In the genomic region with DNA sequence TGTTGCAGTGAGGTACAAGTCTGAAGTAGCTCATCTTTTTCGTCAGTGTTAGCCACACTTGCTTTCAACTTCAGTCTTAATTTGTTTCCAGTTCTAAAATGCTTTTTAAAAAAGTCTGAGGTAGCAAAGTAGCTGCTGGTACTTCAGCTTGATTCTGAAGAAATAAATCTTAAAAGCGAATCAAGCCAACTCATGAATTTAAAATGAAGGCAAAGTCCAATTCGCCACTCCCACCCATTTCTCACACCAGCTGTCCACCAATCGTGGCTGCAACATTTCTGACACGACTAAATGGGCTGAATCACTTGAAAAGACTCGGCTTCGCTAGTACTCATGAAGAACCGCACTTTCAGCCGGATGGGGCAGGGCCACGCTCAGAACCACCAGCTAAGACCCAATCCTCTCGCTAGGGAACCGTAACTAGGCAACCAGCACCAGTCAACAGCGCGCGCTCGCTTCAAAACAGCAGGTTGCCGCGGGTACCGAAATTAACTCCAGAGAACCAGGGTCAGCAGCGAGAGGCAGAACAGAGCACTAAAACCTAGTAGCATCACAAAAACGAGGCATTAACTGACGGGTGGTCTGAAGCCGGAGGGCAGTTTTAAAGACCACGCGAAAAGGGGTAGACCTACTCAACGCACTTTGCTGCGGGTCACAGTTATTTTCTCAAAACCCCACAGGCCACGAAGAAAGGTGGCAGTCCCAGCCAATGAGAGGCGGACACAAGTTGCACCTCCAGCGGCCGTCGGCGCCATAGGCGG, we compare ENCODE assay signal across 8 cellular contexts. TPM values are rescaled to one million over a fixed set of nuclear protein-coding genes. Genes with fewer than 3 reads are reported as not detected.
DNase-seq lines count a peak whose midpoint lies in the region; ATAC-seq and TF ChIP-seq lines count a peak whose summit lies in the region.

No MANE protein-coding gene starts in this region.

- WGBS in heart right ventricle, 2 donors = 1% methylated on average over 34 of the region's 34 CpGs

- H3K27ac ChIP-seq in DOHH2 (ENCODE audit: low read depth, low read length) = peak overlapping the region; percentile 96
- H3K27ac ChIP-seq in heart right ventricle = peak overlapping the region; percentile 91 to 99 (median 99)

- peak; percentile 27 for TF ChIP-seq CTCF in DOHH2 (IDR thresholded peaks at IDR 0.05; ENCODE audit: low read depth, low read length, poor library complexity, severe bottlenecking)
- TF ChIP-seq CTCF in heart right ventricle (IDR thresholded peaks at IDR 0.05) = peak in 5 of 9 donors; percentile 32 to 52 (median 42)
- TF ChIP-seq CTCF in type B pancreatic cell (conservative IDR thresholded peaks at IDR 0.05) = peak; percentile 68

- peak overlapping the region; percentile 77 for H3K4me2 ChIP-seq in DOHH2 (ENCODE audit: low read length)

- peaks cover 41% of the 10 kb centered on the region for H4K20me1 ChIP-seq in DOHH2 (ENCODE audit: control insufficient read depth, insufficient read depth, low read depth, low read length)

- peaks cover 56% of the 10 kb centered on the region for H3K4me1 ChIP-seq in DOHH2 (ENCODE audit: control insufficient read depth, low read length)
- peaks cover 0 to 63% (median 52%) of the 10 kb centered on the region in 9 donors for H3K4me1 ChIP-seq in heart right ventricle

- peak overlapping the region; percentile 100 for H3K27ac Mint-ChIP-seq in type B pancreatic cell

- ATAC-seq in heart right ventricle = peak; percentile 28 to 58 (median 48)

- no peaks in the 10 kb centered on the region for H3K9me3 Mint-ChIP-seq in type B pancreatic cell

- peak overlapping the region; percentile 100 for H3K4me3 Mint-ChIP-seq in type B pancreatic cell

- intact Hi-C loops in heart right ventricle (cut with DNase I) = loop anchor here in 4 of 10 donors (2.0 to 5.0 kb wide), 4 partner anchors 36 to 792 kb away; partner anchors contain the start of genes MTFR2 (in 3 of the 4) and AHI1 (in 2 of the 4)

- H3K27me3 Mint-ChIP-seq in type B pancreatic cell = peaks cover 3% of the 10 kb centered on the region

- no peaks in the 10 kb centered on the region for H3K9me2 ChIP-seq in DOHH2 (replicated peaks; ENCODE audit: control insufficient read depth, low read length)

- peak overlapping the region; percentile 93 for H3K4me3 ChIP-seq in DOHH2 (ENCODE audit: low read length)
- H3K4me3 ChIP-seq in heart right ventricle = peak overlapping the region; percentile 59 to 86 (median 83)

- H3K9me3 ChIP-seq in DOHH2 (ENCODE audit: control insufficient read depth, insufficient read depth, low read length) = no peaks in the 10 kb centered on the region
- H3K9me3 ChIP-seq in heart right ventricle = no peaks in the 10 kb centered on the region

- H3K79me2 ChIP-seq in DOHH2 (ENCODE audit: control insufficient read depth, low read length) = peaks cover 63% of the 10 kb centered on the region

- H3K36me3 Mint-ChIP-seq in type B pancreatic cell = peaks cover 22% of the 10 kb centered on the region

- peaks cover 13% of the 10 kb centered on the region for H3F3A ChIP-seq in DOHH2 (ENCODE audit: control insufficient read depth, insufficient read depth)

- H3K36me3 ChIP-seq in DOHH2 (ENCODE audit: control insufficient read depth, low read length) = peaks cover 52% of the 10 kb centered on the region
- H3K36me3 ChIP-seq in heart right ventricle = peaks cover 0 to 5% (median 0%) of the 10 kb centered on the region in 9 donors

- DNase-seq in H4 (ENCODE audit: low spot score) = peak; percentile 51
- peak; percentile 99 for DNase-seq in M059J (ENCODE audit: low read depth)
- DNase-seq in T-helper 1 cell = peak; percentile 87 to 94 (median 90)
- peak; percentile 97 for DNase-seq in amniotic epithelial cell (ENCODE audit: low read depth)
- DNase-seq in heart right ventricle = peak; percentile 64 to 84
- peak; percentile 73 for DNase-seq in pons (ENCODE audit: low spot score)
- peak; percentile 73 for DNase-seq in type B pancreatic cell (ENCODE audit: extremely low spot score, unreplicated experiment)

- no peaks in the 10 kb centered on the region for H3K27me3 ChIP-seq in DOHH2 (ENCODE audit: control insufficient read depth, low read length)
- H3K27me3 ChIP-seq in heart right ventricle = no peaks in the 10 kb centered on the region

- H3K4me1 Mint-ChIP-seq in type B pancreatic cell (ENCODE audit: unreplicated experiment) = peaks cover 35% of the 10 kb centered on the region

RNA-seq across cellular contexts. Expression of gene BCLAF1, which starts 0.9 kb away (rescaled TPM):
- 70.0 and 71.3 TPM in 2 replicates for total RNA-seq in H4 (2014; rRNA removed; shearing (Covaris generic))
- total RNA-seq in M059J (2014; rRNA removed; shearing (Covaris generic)) = 71.8 and 131 TPM in 2 replicates
- total RNA-seq in heart right ventricle (100 to 1,000 TPM in 2 of 10 donors, 10 to 100 TPM in 8; 62.8 to 102 (median 94.1) TPM), type B pancreatic cell (ENCODE audit: low replicate concordance) (187 and 190 TPM in 2 replicates)
- polyA plus RNA-seq in heart right ventricle = 10 to 100 TPM; 13.1 to 19.7 TPM

RNA-seq across cellular contexts. Expression of gene MTFR2, which starts 38.6 kb away (rescaled TPM):
- 2.1 and 4.5 TPM in 2 replicates for total RNA-seq in H4 (2014; rRNA removed; shearing (Covaris generic))
- total RNA-seq in M059J (2014; rRNA removed; shearing (Covaris generic)) = 12.0 and 12.4 TPM in 2 replicates
- total RNA-seq in heart right ventricle (under 1 TPM in 4 of 10 donors, not detected in 6; 0.20 to 0.69 (median 0.27) TPM), type B pancreatic cell (ENCODE audit: low replicate concordance) (2.5 and 3.9 TPM in 2 replicates)
- polyA plus RNA-seq in heart right ventricle = under 1 TPM; 0.20 to 0.44 TPM

Comparison
In these comparisons a context has a peak if more than half of its experiments do, and no peak if none do; other contexts are left out.
1. Peak in every context shown above with its lines: DNase-seq, ATAC-seq, H3K4me3 ChIP-seq and H3K27ac ChIP-seq.